Comparison of ENCODE assay signal across 12 cellular contexts in the genomic region with DNA sequence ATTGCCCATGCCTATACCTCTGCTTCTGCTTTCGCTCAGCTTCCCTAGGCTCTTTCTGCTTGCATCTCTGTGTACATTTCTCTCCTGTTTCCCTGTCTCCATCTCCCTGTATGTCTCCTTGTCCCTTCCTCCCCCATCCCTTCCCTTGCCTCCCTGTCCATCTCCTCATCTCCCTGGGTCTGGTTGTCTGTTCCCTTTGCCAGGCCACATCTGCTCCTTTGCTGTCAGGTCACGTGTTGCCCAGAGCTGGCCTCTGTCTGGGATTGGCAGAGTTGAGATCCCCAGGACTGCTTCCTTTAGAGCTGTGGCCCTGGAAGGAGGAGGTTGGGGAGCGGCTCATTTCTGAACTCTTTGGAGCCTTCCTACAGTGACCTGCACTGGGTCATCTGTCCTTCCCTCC.
"Had no signal": no experiment of that assay in that cellular context is flagged by ENCODE, and none has a peak within 500 bp of the region (broad histone marks: within the 10 kb centered on the region; RNA-seq: fewer than 3 reads in every experiment).

No MANE protein-coding gene starts in this region.

- H3K36me3 Mint-ChIP-seq: activated naive CD8-positive, alpha-beta T cell treated with anti-CD3 and anti-CD28 coated beads for 36 hours had no signal

- ATAC-seq: effector memory CD8-positive, alpha-beta T cell; gastroesophageal sphincter had no signal

- H3K4me3 ChIP-seq: gastroesophageal sphincter, ovary had no signal

- H3K27ac ChIP-seq: brain microvascular endothelial cell, epithelial cell of prostate, gastroesophageal sphincter, ovary had no signal

- H3K27ac Mint-ChIP-seq: activated naive CD8-positive, alpha-beta T cell treated with anti-CD3 and anti-CD28 coated beads for 36 hours; activated T-cell treated with anti-CD3 and anti-CD28 coated beads, Interleukin-2, amount 50 U/mL, for 24 hours; dendritic cell treated with granulocyte-macrophage colony-stimulating factor and Interleukin-4, amounts not matched to agents 40 ng/mL and 50 ng/mL, for 4 days; effector memory CD8-positive, alpha-beta T cell had no signal

- H3K9me3 Mint-ChIP-seq: activated naive CD8-positive, alpha-beta T cell treated with anti-CD3 and anti-CD28 coated beads for 36 hours; activated T-cell treated with anti-CD3 and anti-CD28 coated beads, Interleukin-2, amount 50 U/mL, for 24 hours; dendritic cell treated with granulocyte-macrophage colony-stimulating factor and Interleukin-4, amounts not matched to agents 40 ng/mL and 50 ng/mL, for 4 days; effector memory CD8-positive, alpha-beta T cell; nephron had no signal

- H3K4me3 Mint-ChIP-seq: activated naive CD8-positive, alpha-beta T cell treated with anti-CD3 and anti-CD28 coated beads for 36 hours; activated T-cell treated with anti-CD3 and anti-CD28 coated beads, Interleukin-2, amount 50 U/mL, for 24 hours; dendritic cell treated with granulocyte-macrophage colony-stimulating factor and Interleukin-4, amounts not matched to agents 40 ng/mL and 50 ng/mL, for 4 days; effector memory CD8-positive, alpha-beta T cell; nephron had no signal

- H3K36me3 ChIP-seq: brain microvascular endothelial cell, gastroesophageal sphincter, ovary had no signal

- DNase-seq: activated CD4-positive, alpha-beta T cell treated with anti-CD3 and anti-CD28 coated beads, Interleukin-2, amount 50 U/mL, for 4 hours; activated effector memory CD4-positive, alpha-beta T cell treated with anti-CD3 and anti-CD28 coated beads, Interleukin-2, amount 50 U/mL, for 16 hours; activated naive CD8-positive, alpha-beta T cell treated with anti-CD3 and anti-CD28 coated beads for 36 hours; activated T-cell treated with anti-CD3 and anti-CD28 coated beads, Interleukin-2, amount 50 U/mL, for 24 hours; brain microvascular endothelial cell; cerebellar nuclear complex; effector memory CD8-positive, alpha-beta T cell; ovary had no signal

- H3K27me3 ChIP-seq: gastroesophageal sphincter, ovary had no signal

- H3K4me1 ChIP-seq: gastroesophageal sphincter had no signal

- H3K4me1 Mint-ChIP-seq: activated naive CD8-positive, alpha-beta T cell treated with anti-CD3 and anti-CD28 coated beads for 36 hours had no signal
